Comparison of ENCODE assay signal across 10 cellular contexts in genomic region chr7:158819571-158820203, GRCh38. TPM values are rescaled to one million over a fixed set of nuclear protein-coding genes. Genes with fewer than 3 reads are reported as not detected.
DNase-seq lines count a peak whose midpoint lies in the region; ATAC-seq, FAIRE-seq and TF ChIP-seq lines count a peak whose summit lies in the region.
"Had no signal": no experiment of that assay in that cellular context is flagged by ENCODE, and none has a peak within 500 bp of the region (broad histone marks: within the 10 kb centered on the region; RNA-seq: fewer than 3 reads in every experiment).

No MANE protein-coding gene starts in this region.

- H3K4me3 ChIP-seq in keratinocyte (ENCODE audit: control insufficient read depth in 2 of 3, extremely low read depth in 1 of 3, insufficient read depth in 2 of 3, low read depth in 1 of 3, low read length in 3 of 3) (peak overlapping the region in 2 of 3 experiments; percentile 9 to 29), uterus (no peak overlapping the region)

- peak overlapping the region; percentile 37 for H3K4me2 ChIP-seq in keratinocyte (ENCODE audit: control insufficient read depth, extremely low read depth, insufficient read depth, low read depth, low read length)

- no peaks in the 10 kb centered on the region for H3K9me3 Mint-ChIP-seq in activated T-helper 2 cell treated with anti-CD3 and anti-CD28 coated beads, Interferon-gamma antibody, Interleukin-2, Interleukin-4, amounts not matched to agents 10 μg/mL and 5 μg/mL and 100 μg/mL, durations not matched to agents 14 hours and 24 hours and 36 hours

- peak overlapping the region; percentile 70 for H3K4me3 Mint-ChIP-seq in activated T-helper 2 cell treated with anti-CD3 and anti-CD28 coated beads, Interferon-gamma antibody, Interleukin-2, Interleukin-4, amounts not matched to agents 10 μg/mL and 5 μg/mL and 100 μg/mL, durations not matched to agents 14 hours and 24 hours and 36 hours (ENCODE audit: low read depth)

- peak overlapping the region; percentile 89 for H3K9ac ChIP-seq in keratinocyte (ENCODE audit: control insufficient read depth, extremely low read depth, insufficient read depth, low read length)

- dilution Hi-C loops in keratinocyte (cut with MboI; ENCODE audit: extremely low pct_ligation_motif_present, low sequenced_read_pairs): no loop called here

- peaks cover 3% of the 10 kb centered on the region for H3K9me1 ChIP-seq in keratinocyte (ENCODE audit: control insufficient read depth, extremely low read depth, insufficient read depth, low read length)

- H3K27me3 ChIP-seq in keratinocyte (ENCODE audit: control insufficient read depth, extremely low read depth, insufficient read depth, low read length) (no peaks in the 10 kb centered on the region), uterus (no peaks in the 10 kb centered on the region)

- H3K9me3 ChIP-seq in keratinocyte (ENCODE audit: control insufficient read depth, low read depth, low read length) (no peaks in the 10 kb centered on the region), uterus (no peaks in the 10 kb centered on the region)

- no peak for ATAC-seq in GM18498 (IDR thresholded peaks at IDR 0.05; ENCODE audit: unreplicated experiment)

- H3K36me3 Mint-ChIP-seq in activated T-helper 2 cell treated with anti-CD3 and anti-CD28 coated beads, Interferon-gamma antibody, Interleukin-2, Interleukin-4, amounts not matched to agents 10 μg/mL and 5 μg/mL and 100 μg/mL, durations not matched to agents 14 hours and 24 hours and 36 hours (ENCODE audit: low read depth): peaks cover 20% of the 10 kb centered on the region

- H3K27ac ChIP-seq in keratinocyte (ENCODE audit: control insufficient read depth, insufficient read depth, low read length) (peak overlapping the region; percentile 98), uterus (peak overlapping the region; percentile 90 to 98)

- H3K4me1 ChIP-seq in keratinocyte (ENCODE audit: control insufficient read depth, extremely low read depth, insufficient read depth, low read length) (peaks cover 62% of the 10 kb centered on the region), uterus (peaks cover 6 to 15% of the 10 kb centered on the region in 2 donors)

- H4K20me1 ChIP-seq in keratinocyte (ENCODE audit: control insufficient read depth, extremely low read depth, insufficient read depth, low read length): no peaks in the 10 kb centered on the region

- H3K27ac Mint-ChIP-seq in activated T-helper 2 cell treated with anti-CD3 and anti-CD28 coated beads, Interferon-gamma antibody, Interleukin-2, Interleukin-4, amounts not matched to agents 10 μg/mL and 5 μg/mL and 100 μg/mL, durations not matched to agents 14 hours and 24 hours and 36 hours: peak overlapping the region; percentile 95

- no peak overlapping the region for H2AFZ ChIP-seq in keratinocyte (ENCODE audit: control insufficient read depth, low read length)

- no peaks in the 10 kb centered on the region for H3K36me3 ChIP-seq in keratinocyte (ENCODE audit: control insufficient read depth in 2 of 2, extremely low read depth in 1 of 2, insufficient read depth in 2 of 2, low read length in 2 of 2)
- H3K36me3 ChIP-seq in uterus: no peaks in the 10 kb centered on the region

- no peak for FAIRE-seq in keratinocyte (lab: Jason Lieb, UNC)

- intact Hi-C loops in activated T-helper 2 cell treated with anti-CD3 and anti-CD28 coated beads, Interferon-gamma antibody, Interleukin-2, Interleukin-4, amounts not matched to agents 10 μg/mL and 5 μg/mL and 100 μg/mL, durations not matched to agents 14 hours and 24 hours and 36 hours (cut with micrococcal nuclease): loop anchor here (5.0 kb wide), 3 partner anchors 42 to 162 kb away; no protein-coding TSS in a partner anchor
- intact Hi-C loops in uterus (cut with DNase I; ENCODE audit: low total_unique reads): no loop called here

- TF ChIP-seq CTCF in keratinocyte (optimal IDR thresholded peaks at IDR 0.05 in 1 of 3, IDR thresholded peaks at IDR 0.05 in 1 of 3, conservative IDR thresholded peaks at IDR 0.05 in 1 of 3; ENCODE audit: extremely low read depth in 1 of 3, insufficient read depth in 2 of 3, low read length in 3 of 3) (no peak), uterus (IDR thresholded peaks at IDR 0.05) (no peak)

- no peaks in the 10 kb centered on the region for H3K27me3 Mint-ChIP-seq in activated T-helper 2 cell treated with anti-CD3 and anti-CD28 coated beads, Interferon-gamma antibody, Interleukin-2, Interleukin-4, amounts not matched to agents 10 μg/mL and 5 μg/mL and 100 μg/mL, durations not matched to agents 14 hours and 24 hours and 36 hours (ENCODE audit: low read depth)

- TF ChIP-seq POLR2A in uterus (IDR thresholded peaks at IDR 0.05): no peak

- peaks cover 76% of the 10 kb centered on the region for H3K79me2 ChIP-seq in keratinocyte (ENCODE audit: control insufficient read depth, insufficient read depth, low read length)

- H3K4me1 Mint-ChIP-seq in activated T-helper 2 cell treated with anti-CD3 and anti-CD28 coated beads, Interferon-gamma antibody, Interleukin-2, Interleukin-4, amounts not matched to agents 10 μg/mL and 5 μg/mL and 100 μg/mL, durations not matched to agents 14 hours and 24 hours and 36 hours (ENCODE audit: low read depth): peaks cover 82% of the 10 kb centered on the region

- peak; percentile 35 for DNase-seq in stimulated activated CD4-positive, alpha-beta T cell treated with anti-CD3 and anti-CD28 coated beads, Interleukin-4, amount 100 ng/mL, for 24 hours
- DNase-seq in stimulated activated CD4-positive, alpha-beta T cell treated with anti-CD3 and anti-CD28 coated beads, Interleukin-1b, Interleukin-23, amount 100 ng/mL, for 48 hours: no peak
- no peak for DNase-seq in activated T-helper 2 cell treated with anti-CD3 and anti-CD28 coated beads, Interferon-gamma antibody, Interleukin-2, Interleukin-4, amounts not matched to agents 10 μg/mL and 5 μg/mL and 100 μg/mL, durations not matched to agents 14 hours and 24 hours and 36 hours (ENCODE audit: low spot score)
- DNase-seq in keratinocyte (ENCODE audit: low read depth, low spot score): no peak
- DNase-seq in uterus: no peak
- DNase-seq in NCI-H187 (lab: John Stamatoyannopoulos, UW): no peak
- DNase-seq in NCI-H748 (lab: John Stamatoyannopoulos, UW; ENCODE audit: unreplicated experiment): no peak
- DNase-seq: EL, NCI-H1048 had no signal

RNA-seq across cellular contexts. Expression of gene ESYT2, which starts 9.6 kb away (rescaled TPM):
- total RNA-seq in activated T-helper 2 cell treated with anti-CD3 and anti-CD28 coated beads, Interferon-gamma antibody, Interleukin-2, Interleukin-4, amounts not matched to agents 10 μg/mL and 5 μg/mL and 100 μg/mL, durations not matched to agents 14 hours and 24 hours and 36 hours: 62.4 and 64.2 TPM in 2 replicates
- polyA plus RNA-seq in keratinocyte: 37.5 to 45.9 TPM (median 43.3 TPM) in 3 replicates
- polyA plus RNA-seq in keratinocyte (2011; ENCODE audit: low read depth): 25.0 TPM
- polyA plus RNA-seq in keratinocyte (2011; cell fraction: cytosol; rRNA removed): 20.4 and 30.4 TPM in 2 replicates
- polyA plus RNA-seq in keratinocyte (2011; cell fraction: nucleus; rRNA removed): 48.0 and 55.0 TPM in 2 replicates
- polyA plus RNA-seq in keratinocyte (2012; ENCODE audit: low replicate concordance): 28.8 and 38.8 TPM in 2 replicates
- 40.8 to 60.4 TPM (median 48.7 TPM) in 3 replicates for polyA minus RNA-seq in keratinocyte
- 53.3 TPM for polyA minus RNA-seq in keratinocyte (2011; cell fraction: cytosol; rRNA and poly(A)+ RNA removed)
- polyA minus RNA-seq in keratinocyte (2011; cell fraction: nucleus; rRNA and poly(A)+ RNA removed): 70.4 and 102 TPM in 2 replicates
- 100 to 1,000 TPM in 2 of 4 donors, 10 to 100 TPM in 2; 91.6 to 159 (median 100) TPM for total RNA-seq in uterus

RNA-seq across cellular contexts. Expression of gene DYNC2I1, which starts 36.7 kb away (rescaled TPM):
- total RNA-seq in activated T-helper 2 cell treated with anti-CD3 and anti-CD28 coated beads, Interferon-gamma antibody, Interleukin-2, Interleukin-4, amounts not matched to agents 10 μg/mL and 5 μg/mL and 100 μg/mL, durations not matched to agents 14 hours and 24 hours and 36 hours: 13.6 and 14.9 TPM in 2 replicates
- polyA plus RNA-seq in keratinocyte: 9.1 to 13.6 TPM (median 11.7 TPM) in 3 replicates
- 12.0 TPM for polyA plus RNA-seq in keratinocyte (2011; ENCODE audit: low read depth)
- 6.4 and 9.4 TPM in 2 replicates for polyA plus RNA-seq in keratinocyte (2011; cell fraction: cytosol; rRNA removed)
- polyA plus RNA-seq in keratinocyte (2011; cell fraction: nucleus; rRNA removed): 23.5 and 29.0 TPM in 2 replicates
- polyA plus RNA-seq in keratinocyte (2012; ENCODE audit: low replicate concordance): 5.8 and 7.8 TPM in 2 replicates
- 2.8 to 10.6 TPM (median 7.1 TPM) in 3 replicates for polyA minus RNA-seq in keratinocyte
- polyA minus RNA-seq in keratinocyte (2011; cell fraction: cytosol; rRNA and poly(A)+ RNA removed): 6.3 TPM
- 10.4 and 16.2 TPM in 2 replicates for polyA minus RNA-seq in keratinocyte (2011; cell fraction: nucleus; rRNA and poly(A)+ RNA removed)
- total RNA-seq in uterus: 10 to 100 TPM; 10.5 to 36.6 (median 23.3) TPM

Comparison
In these comparisons a context has a peak if more than half of its experiments do, and no peak if none do; other contexts are left out.
1. H3K4me3 ChIP-seq: peak in keratinocyte (2 of 3); none in uterus (0 of 2).